ENCODE assay signal across 1 cellular context in genomic region chr1:11059166-11059989, GRCh38.
A peak's percentile ranks its signal among the peaks of the same experiment; 100 is the strongest.
TF ChIP-seq lines count a peak whose summit lies in the region.

No MANE protein-coding gene starts in this region.

TF ChIP-seq in K562, 482 proteins besides CTCF, POLR2A, EP300 and RAD21 (continued from another document and continues in another):
- TF ChIP-seq ZBTB40 (IDR thresholded peaks at IDR 0.05) (no peak), ZBTB40 (CRISPR knock-in tag; IDR thresholded peaks at IDR 0.05) (no peak), ZKSCAN1 (IDR thresholded peaks at IDR 0.05; ENCODE audit: low read depth, low read length) (no peak), JUN (IDR thresholded peaks at IDR 0.05; ENCODE audit: borderline replicate concordance, low read depth, low read length) (no peak), JUN (CRISPR knock-in tag; IDR thresholded peaks at IDR 0.05; ENCODE audit: borderline replicate concordance) (no peak), NCOA6 (IDR thresholded peaks at IDR 0.05) (peak; percentile 49; the same call in 1 of the 2 replicates), REST (CRISPR knock-in tag; IDR thresholded peaks at IDR 0.05; ENCODE audit: low read depth) (no peak), ZFP30 (CRISPR knock-in tag; IDR thresholded peaks at IDR 0.05; ENCODE audit: borderline replicate concordance) (no peak), KDM4B (IDR thresholded peaks at IDR 0.05; ENCODE audit: borderline replicate concordance in 2 of 2, low read depth in 1 of 2) (no peak), TGIF2 (CRISPR knock-in tag; IDR thresholded peaks at IDR 0.05) (0 out of 2 replicates have a peak, but pooled peaks have one; percentile 22), CTCFL (IDR thresholded peaks at IDR 0.05; ENCODE audit: borderline replicate concordance, insufficient read depth, low read depth, low read length, poor library complexity, severe bottlenecking) (no peak), NR1H2 (CRISPR knock-in tag; IDR thresholded peaks at IDR 0.05) (no peak; the same call in 1 of the 2 replicates), ZNF398 (CRISPR knock-in tag; IDR thresholded peaks at IDR 0.05) (no peak), ZNF609 (CRISPR knock-in tag; IDR thresholded peaks at IDR 0.05; ENCODE audit: borderline replicate concordance) (no peak), ZNF280A (IDR thresholded peaks at IDR 0.05; ENCODE audit: low read depth, partially characterized antibody) (no peak), SREBF1 (IDR thresholded peaks at IDR 0.05; ENCODE audit: borderline replicate concordance, low read depth, low read length) (no peak), HDAC1 (IDR thresholded peaks at IDR 0.05) (peak in 1 of 2 experiments; percentile 88; a peak in 2 of 4 replicates), ZFP36 (IDR thresholded peaks at IDR 0.05; ENCODE audit: low read depth, low read length, partially characterized antibody) (no peak), EP400 (IDR thresholded peaks at IDR 0.05) (peak; percentile 73), PHF8 (IDR thresholded peaks at IDR 0.05; ENCODE audit: borderline replicate concordance, low read length) (peak; percentile 77; the same call in 1 of the 2 replicates), ZNF766 (CRISPR knock-in tag; conservative IDR thresholded peaks at IDR 0.05) (no peak), ZNF140 (CRISPR knock-in tag; IDR thresholded peaks at IDR 0.05) (no peak), E2F4 (CRISPR knock-in tag; IDR thresholded peaks at IDR 0.05; ENCODE audit: low read depth) (no peak), MNT (conservative IDR thresholded peaks at IDR 0.05) (peak; percentile 84 to 87), BACH1 (tag; IDR thresholded peaks at IDR 0.05) (no peak)
